8 cellular contexts compared by ENCODE assay signal in the genomic region with DNA sequence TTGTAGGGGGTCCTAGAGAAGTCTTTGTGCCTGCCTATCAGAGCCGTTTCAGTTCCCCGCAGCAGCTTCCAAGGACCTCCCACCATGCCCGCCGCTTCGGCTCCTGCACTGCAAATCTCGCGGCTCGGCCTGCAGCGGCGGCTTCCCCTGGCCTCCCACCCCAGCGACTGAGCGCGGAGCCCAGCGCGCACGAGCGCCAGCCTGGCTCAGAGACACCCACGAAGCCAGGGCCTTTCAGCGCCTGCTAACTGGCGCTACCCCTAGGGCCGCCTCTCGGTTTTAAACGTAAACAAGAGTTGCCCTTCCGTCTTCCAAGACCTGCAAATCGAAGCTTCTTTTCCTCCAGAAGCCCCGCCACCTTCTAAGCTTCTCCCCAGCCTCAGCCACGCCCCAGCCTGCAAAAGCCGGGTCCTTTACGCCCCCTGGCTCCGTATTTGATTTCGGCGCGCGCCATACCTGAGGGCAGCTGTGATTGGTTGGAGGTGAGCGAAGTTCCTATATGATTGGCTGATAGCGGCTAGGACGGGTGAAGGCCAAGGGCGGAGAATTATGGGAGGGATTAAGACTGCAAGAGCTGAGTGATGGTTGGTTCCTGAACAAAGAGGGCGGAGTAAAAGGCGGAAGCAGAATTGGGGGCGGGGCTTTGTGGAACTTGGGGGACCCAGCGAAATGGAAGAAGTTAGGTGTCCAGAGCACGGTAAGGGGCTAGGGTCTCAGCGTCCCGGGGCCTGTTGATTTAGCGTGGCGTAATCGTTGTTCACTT. TPM values are rescaled to one million over a fixed set of nuclear protein-coding genes. Genes with fewer than 3 reads are reported as not detected.
DNase-seq lines count a peak whose midpoint lies in the region; ATAC-seq and TF ChIP-seq lines count a peak whose summit lies in the region.

A gene (plus strand): TSS at position 649 of the 763 bp plus-strand sequence. CDS start 21 bp downstream, at position 670.

- H3K4me1 ChIP-seq in IMR-90 (ENCODE audit: control insufficient read depth, insufficient read depth, low read length) (no peaks in the 10 kb centered on the region; the same call in 1 of the 2 replicates), OCI-LY7 (ENCODE audit: insufficient read depth, low read length, poor library complexity, severe bottlenecking) (peaks cover 44% of the 10 kb centered on the region)

- POLR2A ChIA-PET in IMR-90 (lab: Charles Lee; ENCODE audit: unreplicated experiment) = no interaction called here
- POLR2A ChIA-PET in OCI-LY7 (lab: Charles Lee) = interaction anchor here (0.6 to 2.4 kb wide), 21 partner anchors 9 to 1900 kb away, joined by 3 to 8 read pairs (median 3); a partner anchor contains a TSS

- ATAC-seq in GM21529 (IDR thresholded peaks at IDR 0.05; ENCODE audit: unreplicated experiment) (peak; percentile 92), IMR-90 (ENCODE audit: low read depth) (peak; percentile 98)

- intact Hi-C loops in IMR-90 (cut with micrococcal nuclease) = loop anchor here (1.0 to 10.0 kb wide), 4 partner anchors 215 to 865 kb away; a partner anchor contains a TSS
- intact Hi-C loops in OCI-LY7 (cut with micrococcal nuclease; ENCODE audit: unreplicated experiment) = loop anchor here (2.0 to 10.0 kb wide), 4 partner anchors 243 to 865 kb away; a partner anchor contains a TSS

- H3K79me1 ChIP-seq in IMR-90 (ENCODE audit: low read depth in 1 of 2, low read length in 2 of 2) = peaks cover 0 to 11% of the 10 kb centered on the region in 2 experiments; a peak in 2 of 4 replicates

- no peak within 1 kb of the TSS for H2BK5ac ChIP-seq in IMR-90 (ENCODE audit: low read depth, low read length, poor library complexity, severe bottlenecking)

- H3K9me2 ChIP-seq in OCI-LY7 (ENCODE audit: insufficient read depth, low read length) = no peaks in the 10 kb centered on the region

- H3K4me2 ChIP-seq in IMR-90 (ENCODE audit: low read depth, low read length) = peak within 1 kb of the TSS; percentile 90
- peak within 1 kb of the TSS; percentile 91 for H3K4me2 ChIP-seq in OCI-LY7 (ENCODE audit: low read length)

- in situ Hi-C loops in IMR-90 (cut with MboI; ENCODE audit: low sequenced_read_pairs) = no loop called here

- H3K4me3 ChIP-seq in IMR-90 (ENCODE audit: insufficient read depth, low read depth, low read length) = peak within 1 kb of the TSS; percentile 64
- peak within 1 kb of the TSS; percentile 90 for H3K4me3 ChIP-seq in OCI-LY7 (ENCODE audit: low read depth, low read length, poor library complexity, severe bottlenecking)
- H3K4me3 ChIP-seq in epithelial cell of proximal tubule (ENCODE audit: low read depth, low read length) = peak within 1 kb of the TSS; percentile 92

- peak within 1 kb of the TSS; percentile 27 to 64; a peak in 1 of 4 replicates for H4K8ac ChIP-seq in IMR-90 (ENCODE audit: low read depth in 2 of 2, low read length in 2 of 2)

- H3K23ac ChIP-seq in IMR-90 (ENCODE audit: low read depth, low read length) = 0 out of 2 replicates have a peak within 1 kb of the TSS, but pooled peaks have one; percentile 18

- H3K14ac ChIP-seq in IMR-90 (replicated peaks; ENCODE audit: low read depth, low read length) = 0 out of 2 replicates have a peak within 1 kb of the TSS, but pooled peaks have one; percentile 14

- no peak within 1 kb of the TSS for H3K18ac ChIP-seq in IMR-90 (ENCODE audit: low read depth, low read length)

- H3K27me3 ChIP-seq in IMR-90 (ENCODE audit: control insufficient read depth, insufficient read depth, low read length) = no peaks in the 10 kb centered on the region

- peak; percentile 71; the same call in 1 of the 2 replicates for TF ChIP-seq POLR2A in IMR-90 (IDR thresholded peaks at IDR 0.05; ENCODE audit: low read depth, low read length)

- H4K20me1 ChIP-seq in IMR-90 (ENCODE audit: insufficient read depth, low read length) (no peaks in the 10 kb centered on the region), OCI-LY7 (ENCODE audit: insufficient read depth, low read length) (peaks cover 6% of the 10 kb centered on the region; the same call in 1 of the 2 replicates)

- no peaks in the 10 kb centered on the region for H3K9me3 ChIP-seq in IMR-90 (ENCODE audit: control insufficient read depth, insufficient read depth, low read length)
- H3K9me3 ChIP-seq in OCI-LY7 (ENCODE audit: low read length) = no peaks in the 10 kb centered on the region

- H4K91ac ChIP-seq in IMR-90 (ENCODE audit: insufficient read depth, low read depth, low read length) = no peak within 1 kb of the TSS; the same call in 1 of the 2 replicates

- peak within 1 kb of the TSS; percentile 27; the same call in 1 of the 2 replicates for H3K56ac ChIP-seq in IMR-90 (ENCODE audit: extremely low read depth, insufficient read depth, low read length)

- no peak within 1 kb of the TSS; the same call in 1 of the 2 replicates for H2BK20ac ChIP-seq in IMR-90 (ENCODE audit: low read depth, low read length)

- H3K27ac ChIP-seq in IMR-90 (ENCODE audit: insufficient read depth, low read length) (peak within 1 kb of the TSS; percentile 31; the same call in 1 of the 2 replicates), OCI-LY7 (ENCODE audit: low read depth, low read length, poor library complexity, severe bottlenecking) (peak within 1 kb of the TSS; percentile 97)

- BruUV-seq in IMR-90 (replicated peaks; lab: Mats Ljungman, UMichigan) (no TSS peak), OCI-LY7 (replicated peaks; lab: Mats Ljungman, UMichigan) (no TSS peak)

- H3K9ac ChIP-seq in IMR-90 (ENCODE audit: low read depth, low read length) = peak within 1 kb of the TSS; percentile 65

- CTCF ChIA-PET in IMR-90 (lab: Yijun Ruan, JAX) (interaction anchor here (0.9 to 1.6 kb wide), 2 partner anchors 225 to 485 kb away, joined by 3 to 5 read pairs; no protein-coding TSS in a partner anchor), OCI-LY7 (lab: Charles Lee; ENCODE audit: unreplicated experiment) (interaction anchor here (1.1 to 1.2 kb wide), 2 partner anchors 11 to 309 kb away, joined by 3 to 4 read pairs; no protein-coding TSS in a partner anchor)

- 0% methylated on average over 21 of the region's 48 CpGs; no CpG with 5 or more reads in 1 of the 2 experiments for WGBS in IMR-90 (ENCODE audit: extremely low coverage in 2 of 2, insufficient read length in 1 of 2), 2 experiments

- H3K79me2 ChIP-seq in OCI-LY7 (ENCODE audit: insufficient read depth, low read depth, low read length) = peaks cover 62% of the 10 kb centered on the region

- H3K9me1 ChIP-seq in IMR-90 (ENCODE audit: insufficient read depth, low read length) = peaks cover 3% of the 10 kb centered on the region; the same call in 1 of the 2 replicates

- TF ChIP-seq CTCF in IMR-90 (conservative IDR thresholded peaks at IDR 0.05; ENCODE audit: low read depth, low read length) = no peak
- 0 out of 2 replicates have a peak, but pooled peaks have one; percentile 21 for TF ChIP-seq CTCF in OCI-LY7 (conservative IDR thresholded peaks at IDR 0.05; ENCODE audit: low read length)
- TF ChIP-seq CTCF in epithelial cell of proximal tubule (conservative IDR thresholded peaks at IDR 0.05; ENCODE audit: low read depth, low read length) = peak; percentile 18

- H2AFZ ChIP-seq in IMR-90 (replicated peaks; ENCODE audit: low read length, poor library complexity) (peak within 1 kb of the TSS; percentile 94), OCI-LY7 (ENCODE audit: low read length) (peak within 1 kb of the TSS; percentile 71)

- H2BK120ac ChIP-seq in IMR-90 (ENCODE audit: low read depth, low read length) = no peak within 1 kb of the TSS

- peak within 1 kb of the TSS; percentile 95 for H2AK9ac ChIP-seq in IMR-90 (replicated peaks; ENCODE audit: low read depth, low read length, poor library complexity)

- peak; percentile 100 for DNase-seq in DMS114 treated with DMSO at 0.1 percent for 48 hours (lab: John Stamatoyannopoulos, UW; ENCODE audit: unreplicated experiment)
- DNase-seq in IMR-90 = peak; percentile 98
- DNase-seq in OCI-LY7 (ENCODE audit: low spot score) = peak; percentile 99
- peak; percentile 85 for DNase-seq in activated T-cell treated with anti-CD3 and anti-CD28 coated beads for 1 hour (ENCODE audit: low read depth)
- peak; percentile 97 for DNase-seq in epithelial cell of proximal tubule (ENCODE audit: low read depth)
- DNase-seq in mucosa of gallbladder (ENCODE audit: low spot score) = peak; percentile 96
- peak; percentile 88 for DNase-seq in stimulated activated CD8-positive, alpha-beta memory T cell treated with anti-CD3 and anti-CD28 coated beads, Interleukin-4, amount 100 ng/mL, for 24 hours (ENCODE audit: low read depth)

- H2BK15ac ChIP-seq in IMR-90 (ENCODE audit: low read depth, low read length) = no peak within 1 kb of the TSS

- 0 out of 2 replicates have a peak within 1 kb of the TSS, but pooled peaks have one; percentile 1 for H2AK5ac ChIP-seq in IMR-90 (ENCODE audit: low read depth, low read length)

- TF ChIP-seq RAD21 in IMR-90 (IDR thresholded peaks at IDR 0.05; ENCODE audit: low read length) = no peak

- H3K36me3 ChIP-seq in IMR-90 (ENCODE audit: control insufficient read depth, insufficient read depth, low read length) (no peaks in the 10 kb centered on the region), OCI-LY7 (ENCODE audit: insufficient read depth, low read length) (peaks cover 39% of the 10 kb centered on the region)

- H3K4ac ChIP-seq in IMR-90 (ENCODE audit: low read depth, low read length) = peak within 1 kb of the TSS; percentile 14

- dilution Hi-C loops in IMR-90 (cut with HindIII; ENCODE audit: low sequenced_read_pairs, unreplicated experiment) = no loop called here

- no peak within 1 kb of the TSS for H4K5ac ChIP-seq in IMR-90 (ENCODE audit: low read depth, low read length)

TF ChIP-seq in IMR-90, 13 proteins besides CTCF, POLR2A, EP300 and RAD21 (continues in another document):
- TF ChIP-seq RCOR1 (IDR thresholded peaks at IDR 0.05; ENCODE audit: insufficient replicate concordance, low read length) = peak; percentile 35
- no peak for TF ChIP-seq NFE2L2 (IDR thresholded peaks at IDR 0.05; ENCODE audit: low read depth, low read length)
- TF ChIP-seq SMC3 (IDR thresholded peaks at IDR 0.05; ENCODE audit: low read depth, low read length) = no peak
- TF ChIP-seq FOS (IDR thresholded peaks at IDR 0.05; ENCODE audit: low read depth, low read length) = no peak
- no peak for TF ChIP-seq MAFK (IDR thresholded peaks at IDR 0.05; ENCODE audit: low read depth, low read length)
- no peak for TF ChIP-seq CEBPB (IDR thresholded peaks at IDR 0.05; ENCODE audit: low read depth, low read length)
- peak; percentile 93 for TF ChIP-seq MXI1 (IDR thresholded peaks at IDR 0.05; ENCODE audit: borderline replicate concordance, low read depth, low read length)

RNA-seq across cellular contexts. Expression of the gene that starts here (rescaled TPM):
- total RNA-seq in IMR-90 (2012; rRNA removed) = 12.5 and 14.7 TPM in 2 replicates
- 9.6 and 11.5 TPM in 2 replicates for polyA plus RNA-seq in IMR-90 (2012; rRNA removed)
- 5.1 and 9.9 TPM in 2 replicates for polyA plus RNA-seq in IMR-90 (2012; cell fraction: cytosol; rRNA removed)
- polyA plus RNA-seq in IMR-90 (2012; cell fraction: nucleus; rRNA removed; ENCODE audit: low replicate concordance) = 9.3 and 14.6 TPM in 2 replicates
- total RNA-seq in OCI-LY7 (2014; rRNA removed; shearing (Covaris generic)) = 81.3 and 82.6 TPM in 2 replicates
- 133 and 136 TPM in 2 replicates for total RNA-seq in OCI-LY7 (2022)
- total RNA-seq in epithelial cell of proximal tubule = 31.8 and 53.0 TPM in 2 replicates
- 16.6 TPM for total RNA-seq in mucosa of gallbladder

Comparison
In these comparisons a context has a peak if more than half of its experiments do, and no peak if none do; other contexts are left out.
1. Peak in every context shown above with its lines: DNase-seq, ATAC-seq, H3K4me3 ChIP-seq and H3K27ac ChIP-seq.